23 cellular contexts compared by ENCODE assay signal in genomic region chr2:174329157-174329715, GRCh38. TPM values are rescaled to one million over a fixed set of nuclear protein-coding genes. Genes with fewer than 3 reads are reported as not detected.
A peak's percentile ranks its signal among the peaks of the same experiment; 100 is the strongest.
DNase-seq lines count a peak whose midpoint lies in the region; ATAC-seq, FAIRE-seq and TF ChIP-seq lines count a peak whose summit lies in the region.
"Had no signal": no experiment of that assay in that cellular context is flagged by ENCODE, and none has a peak within 500 bp of the region (broad histone marks: within the 10 kb centered on the region; RNA-seq: fewer than 3 reads in every experiment).

No MANE protein-coding gene starts in this region.

- intact Hi-C loops in uterus (cut with DNase I; ENCODE audit: low total_unique reads) = no loop called here

- H2BK5ac ChIP-seq in H9 (ENCODE audit: insufficient read length, low read length) = no peak overlapping the region
- no peak overlapping the region for H2BK5ac ChIP-seq in H1 (ENCODE audit: low read depth, low read length)

- H3K23ac ChIP-seq in H9 (ENCODE audit: insufficient read length, low read depth, low read length) (no peak overlapping the region), H1 (ENCODE audit: insufficient read length) (no peak overlapping the region)

- H2BK12ac ChIP-seq in H9 (ENCODE audit: insufficient read length, low read depth, low read length) (no peak overlapping the region), H1 (ENCODE audit: low read depth, low read length) (no peak overlapping the region)

- peaks cover 3 to 7% of the 10 kb centered on the region in 2 experiments; a peak in 2 of 5 replicates for H3K9me3 Mint-ChIP-seq in H9
- H3K9me3 Mint-ChIP-seq in naive B cell = peaks cover 0 to 21% (median 3%) of the 10 kb centered on the region in 7 donors

- TF ChIP-seq EP300 in H1 (IDR thresholded peaks at IDR 0.05; ENCODE audit: borderline replicate concordance in 1 of 2, low read depth in 2 of 2, low read length in 2 of 2) = no peak

- H4K5ac ChIP-seq in H9 (ENCODE audit: insufficient read length, low read depth, low read length) = no peak overlapping the region
- no peak overlapping the region for H4K5ac ChIP-seq in H1 (ENCODE audit: insufficient read length, low read depth, low read length)

- H3T11ph ChIP-seq in H9 (ENCODE audit: low read length) = no peak overlapping the region

- H4K8ac ChIP-seq in H9 (replicated peaks; ENCODE audit: insufficient read length, low read depth, low read length) = no peak overlapping the region
- H4K8ac ChIP-seq in H1 (ENCODE audit: extremely low read depth, insufficient read depth, low read length) = no peak overlapping the region

- H3K79me1 ChIP-seq in H9 (ENCODE audit: insufficient read depth, low read depth, low read length, poor library complexity, severe bottlenecking) (no peaks in the 10 kb centered on the region), H1 (ENCODE audit: low read depth, low read length) (no peaks in the 10 kb centered on the region)

- CTCF ChIA-PET in H1 (lab: Charles Lee; ENCODE audit: partially characterized antibody) = interaction anchor here (1.1 to 1.9 kb wide), 2 partner anchors 10 to 12 kb away, joined by 3 to 10 read pairs; no protein-coding TSS in a partner anchor

- no peak overlapping the region for H3K27ac Mint-ChIP-seq in H9
- peak overlapping the region in 3 of 6 donors; percentile 49 to 81 (median 54) for H3K27ac Mint-ChIP-seq in naive B cell
- H3K27ac Mint-ChIP-seq: progenitor cell of endocrine pancreas had no signal

- H3K23me2 ChIP-seq in H9 (ENCODE audit: insufficient read length, low read depth, low read length, poor library complexity, severe bottlenecking) = peaks cover 25% of the 10 kb centered on the region
- peaks cover 9% of the 10 kb centered on the region; the same call in 1 of the 2 replicates for H3K23me2 ChIP-seq in H1 (ENCODE audit: low read depth, low read length)

- H3K4me3 Mint-ChIP-seq in H9 (peak overlapping the region in 1 of 2 experiments; percentile 94; a peak in 3 of 5 replicates), naive B cell (peak overlapping the region in 7 of 8 donors; percentile 44 to 73 (median 55))

- peaks cover 0 to 2% (median 0%) of the 10 kb centered on the region in 3 experiments; a peak in 1 of 7 replicates for H3K36me3 Mint-ChIP-seq in H9 (ENCODE audit: insufficient read depth in 1 of 3, low read depth in 3 of 3)
- peaks cover 0 to 7% of the 10 kb centered on the region in 2 donors for H3K36me3 Mint-ChIP-seq in naive B cell

- peak overlapping the region; percentile 50 for H3K4me2 ChIP-seq in H9 (ENCODE audit: insufficient read depth, insufficient read length, low read length)
- H3K4me2 ChIP-seq in H1 (ENCODE audit: insufficient read depth in 1 of 2, low read depth in 2 of 2, low read length in 2 of 2) = peak overlapping the region; percentile 81 to 86
- H3K4me2 ChIP-seq: PC-9 had no signal

- H3K18ac ChIP-seq in H9 (ENCODE audit: insufficient read length, low read depth, low read length) = no peak overlapping the region
- no peak overlapping the region for H3K18ac ChIP-seq in H1 (ENCODE audit: extremely low read depth, low read length)

- H2AK5ac ChIP-seq in H9 (ENCODE audit: insufficient read length, low read length) (no peak overlapping the region), H1 (ENCODE audit: low read depth, low read length) (no peak overlapping the region)

- H3K14ac ChIP-seq in H9 (ENCODE audit: insufficient read depth, low read length) (no peak overlapping the region), H1 (ENCODE audit: insufficient read length) (no peak overlapping the region)

- H4K20me1 ChIP-seq in H9 (ENCODE audit: control insufficient read depth, insufficient read depth, insufficient read length) (no peaks in the 10 kb centered on the region), H1 (replicated peaks in 1 of 2; ENCODE audit: control insufficient read depth in 1 of 2, insufficient read depth in 2 of 2, low read length in 2 of 2) (peaks cover 6 to 16% of the 10 kb centered on the region in 2 experiments)

- H3K27ac ChIP-seq in H9 (ENCODE audit: insufficient read length, low read depth, low read length) = no peak overlapping the region
- no peak overlapping the region for H3K27ac ChIP-seq in H1 (ENCODE audit: low read depth, low read length)
- H3K27ac ChIP-seq in uterus = no peak overlapping the region
- H3K27ac ChIP-seq: ascending aorta, PC-9, SJCRH30 had no signal

- H3K9me3 ChIP-seq in H9 (ENCODE audit: control insufficient read depth, low read depth, low read length) = no peaks in the 10 kb centered on the region
- no peaks in the 10 kb centered on the region for H3K9me3 ChIP-seq in H1 (ENCODE audit: insufficient read depth in 2 of 2, low read depth in 1 of 2, low read length in 1 of 2)
- H3K9me3 ChIP-seq in uterus = no peaks in the 10 kb centered on the region
- H3K9me3 ChIP-seq: ascending aorta, SJCRH30 had no signal

- H2BK120ac ChIP-seq in H9 (ENCODE audit: low read depth, low read length, poor library complexity, severe bottlenecking) (no peak overlapping the region), H1 (replicated peaks; ENCODE audit: low read depth, low read length) (no peak overlapping the region)

- no peak overlapping the region for H4K91ac ChIP-seq in H9 (ENCODE audit: insufficient read length, low read depth, low read length)
- no peak overlapping the region for H4K91ac ChIP-seq in H1 (replicated peaks; ENCODE audit: insufficient read length, low read length)

- no peak for DNase-seq in AG10803 (ENCODE audit: low read depth)
- no peak for DNase-seq in H9
- DNase-seq in H1 (ENCODE audit: low read depth in 1 of 2, low spot score in 2 of 2) = no peak
- no peak for DNase-seq in naive B cell
- no peak for DNase-seq in SKM-1 treated with dmso at 0.1 percent for 144 hours (lab: John Stamatoyannopoulos, UW; ENCODE audit: unreplicated experiment)
- DNase-seq in activated gamma-delta T cell (lab: John Stamatoyannopoulos, UW) = no peak
- no peak for DNase-seq in uterus
- no peak for DNase-seq in NCI-H748 (lab: John Stamatoyannopoulos, UW; ENCODE audit: unreplicated experiment)
- DNase-seq: activated effector memory CD4-positive, alpha-beta T cell treated with Interleukin-2 at 50 U/mL for 16 hours; AML-193; GDM1; NCI-H1436; NCI-H748 treated with DMSO at 0.1 percent for 48 hours; PC-9; SJCRH30; stimulated activated CD4-positive, alpha-beta T cell treated with anti-CD3 and anti-CD28 coated beads, Interleukin-4, amount 100 ng/mL, for 24 hours had no signal

- H3K4ac ChIP-seq in H9 (ENCODE audit: low read depth, low read length) (no peak overlapping the region), H1 (replicated peaks; ENCODE audit: insufficient read length, low read depth, low read length) (no peak overlapping the region)

- no peak for FAIRE-seq in H1 (lab: Jason Lieb, UNC)
- FAIRE-seq: D721Med, endometrium, HTR-8/SVneo had no signal

- TF ChIP-seq CTCF in AG10803 (conservative IDR thresholded peaks at IDR 0.05; ENCODE audit: low read length) = no peak
- no peak for TF ChIP-seq CTCF in H9 (conservative IDR thresholded peaks at IDR 0.05)
- TF ChIP-seq CTCF in H1 (IDR thresholded peaks at IDR 0.05; ENCODE audit: control extremely low read depth in 1 of 3, insufficient read depth in 1 of 3, low read depth in 1 of 3, low read length in 3 of 3) = no peak
- TF ChIP-seq CTCF in uterus (IDR thresholded peaks at IDR 0.05) = no peak

- H3K36me3 ChIP-seq in H1 (ENCODE audit: control insufficient read depth in 2 of 4, insufficient read depth in 4 of 4, low read length in 3 of 4) (no peaks in the 10 kb centered on the region), uterus (no peaks in the 10 kb centered on the region)
- H3K36me3 ChIP-seq: ascending aorta, SJCRH30 had no signal

- WGBS in H9 (ENCODE audit: extremely low coverage, insufficient read length, low lambda C conversion rate) = no CpG with 5 or more reads among the region's 6 CpGs
- 17% methylated on average over 6 of the region's 6 CpGs; no CpG with 5 or more reads in 1 of the 2 experiments for WGBS in H1 (ENCODE audit: extremely low coverage in 1 of 2, insufficient coverage in 1 of 2, insufficient read length in 1 of 2, insufficient replicate concordance in 2 of 2, low coverage in 1 of 2, low lambda C conversion rate in 2 of 2, missing lambda C conversion rate in 1 of 2), 2 experiments

- no peak for ATAC-seq in naive B cell (ENCODE audit: low read depth in 2 of 2)
- ATAC-seq: activated CD4-positive, CD25-positive, alpha-beta regulatory T cell treated with anti-CD3 and anti-CD28 coated beads, Interleukin-2, amount 50 U/mL, for 24 hours; left lobe of liver had no signal

- H2AFZ ChIP-seq in H9 (ENCODE audit: low read length) = no peak overlapping the region
- no peak overlapping the region for H2AFZ ChIP-seq in H1 (ENCODE audit: low read length)
- H2AFZ ChIP-seq: PC-9 had no signal

- H3K4me3 ChIP-seq in AG10803 (ENCODE audit: low read length) (peak overlapping the region; percentile 59), H1 (ENCODE audit: extremely low read depth in 1 of 4, insufficient read depth in 2 of 4, low read depth in 3 of 4, low read length in 4 of 4) (peak overlapping the region in 2 of 4 experiments; percentile 27 to 72; a peak in 4 of 8 replicates), uterus (no peak overlapping the region)
- H3K4me3 ChIP-seq: ascending aorta, PC-9, SJCRH30 had no signal

- H3K79me2 ChIP-seq in H9 (ENCODE audit: insufficient read depth, low read length) = no peaks in the 10 kb centered on the region
- no peaks in the 10 kb centered on the region for H3K79me2 ChIP-seq in H1 (ENCODE audit: control insufficient read depth in 1 of 2, insufficient read depth in 2 of 2, low read length in 2 of 2)

- POLR2A ChIA-PET in H1 (lab: Charles Lee; ENCODE audit: partially characterized antibody) = interaction anchor here (1.0 to 2.5 kb wide), 3 partner anchors 10 to 14 kb away, joined by 3 to 7 read pairs (median 6); no protein-coding TSS in a partner anchor

- H3K27me3 Mint-ChIP-seq in H9 (ENCODE audit: low read depth) (peaks cover 100% of the 10 kb centered on the region), naive B cell (peaks cover 80 to 92% (median 81%) of the 10 kb centered on the region in 3 donors)

- H3K27me3 ChIP-seq in H9 (ENCODE audit: insufficient read depth, low read length) (peaks cover 80% of the 10 kb centered on the region), H1 (replicated peaks in 1 of 4; ENCODE audit: control insufficient read depth in 3 of 4, extremely low read depth in 1 of 4, insufficient read depth in 3 of 4, low read length in 3 of 4) (peaks cover 63 to 98% (median 86%) of the 10 kb centered on the region in 4 experiments), uterus (peaks cover 57 to 79% of the 10 kb centered on the region in 2 donors)
- H3K27me3 ChIP-seq: SJCRH30 had no signal

- H2BK20ac ChIP-seq in H9 (ENCODE audit: low read depth, low read length, poor library complexity, severe bottlenecking) = no peak overlapping the region
- no peak overlapping the region for H2BK20ac ChIP-seq in H1 (ENCODE audit: low read length)

- H3K56ac ChIP-seq in H9 (ENCODE audit: insufficient read length, low read depth, low read length) = no peak overlapping the region
- H3K56ac ChIP-seq in H1 (replicated peaks; ENCODE audit: insufficient read length, low read depth, low read length) = no peak overlapping the region

- H2BK15ac ChIP-seq in H9 (ENCODE audit: low read depth, low read length) (no peak overlapping the region), H1 (ENCODE audit: low read length) (no peak overlapping the region)

- TF ChIP-seq POLR2A in H1 (IDR thresholded peaks at IDR 0.05; ENCODE audit: control extremely low read depth in 1 of 2, low read depth in 2 of 2, low read length in 2 of 2) (no peak), uterus (IDR thresholded peaks at IDR 0.05) (no peak)

- peaks cover 60 to 69% of the 10 kb centered on the region in 2 experiments for H3K4me1 Mint-ChIP-seq in H9
- peaks cover 34 to 57% (median 37%) of the 10 kb centered on the region in 3 donors for H3K4me1 Mint-ChIP-seq in naive B cell

- TF ChIP-seq RAD21 in H1 (IDR thresholded peaks at IDR 0.05 in 1 of 2, conservative IDR thresholded peaks at IDR 0.05 in 1 of 2; ENCODE audit: low read depth in 2 of 2, low read length in 2 of 2) = no peak

- H3K9ac ChIP-seq in H9 (ENCODE audit: extremely low read depth, insufficient read length, low read length) (no peak overlapping the region), H1 (replicated peaks in 1 of 4; ENCODE audit: extremely low read depth in 1 of 4, low read depth in 3 of 4, low read length in 3 of 4) (no peak overlapping the region)

- H3K4me1 ChIP-seq in H9 (ENCODE audit: insufficient read depth, low read length) (peaks cover 3% of the 10 kb centered on the region; the same call in 1 of the 2 replicates), H1 (replicated peaks in 1 of 4; ENCODE audit: control insufficient read depth in 3 of 4, insufficient read depth in 4 of 4, low read length in 3 of 4) (peaks cover 20 to 39% (median 24%) of the 10 kb centered on the region in 4 experiments), uterus (peaks cover 0 to 12% of the 10 kb centered on the region in 2 donors)
- H3K4me1 ChIP-seq: SJCRH30 had no signal

RNA-seq across cellular contexts. Expression of gene SP9, which starts 5.5 kb away (rescaled TPM):
- total RNA-seq in H9 (2021) (not detected in 2 replicates), uterus (not detected)
- total RNA-seq in H1 (2021; fragmentation: NEBNext Ultra II Directional; extraction: Animal tissue kit (Norgen Biotek cat#: 25700)) = 0.11 TPM in 2 replicates
- polyA plus RNA-seq in H1 (2011; rRNA removed) (0.03 and 0.06 TPM in 2 replicates), naive B cell (ENCODE audit: low read depth in 6 of 6) (not detected)
- polyA plus RNA-seq in H1 (2011; cell fraction: cytosol; rRNA removed) = 0.05 TPM
- 0.09 TPM for polyA plus RNA-seq in H1 (2011; cell fraction: nucleus; rRNA removed)
- not detected in 4 replicates for polyA plus RNA-seq in H1 (2012, experiment 1 of 2)
- not detected for polyA plus RNA-seq in H1 (2012, experiment 2 of 2)
- 0.04 TPM for polyA plus RNA-seq in H1 (2013, experiment 1 of 2)
- polyA plus RNA-seq in H1 (2013, experiment 2 of 2) = 0.07 TPM
- polyA minus RNA-seq in H1 (2011; rRNA and poly(A)+ RNA removed) = not detected in 2 replicates
- polyA minus RNA-seq in H1 (2011; cell fraction: cytosol; rRNA and poly(A)+ RNA removed) = not detected
- polyA minus RNA-seq in H1 (2011; cell fraction: nucleus; rRNA and poly(A)+ RNA removed) = not detected
- total RNA-seq: ascending aorta, left lobe of liver, PC-9, progenitor cell of endocrine pancreas had no signal
